ENCODE assay signal across 1 cellular context in the genomic region with DNA sequence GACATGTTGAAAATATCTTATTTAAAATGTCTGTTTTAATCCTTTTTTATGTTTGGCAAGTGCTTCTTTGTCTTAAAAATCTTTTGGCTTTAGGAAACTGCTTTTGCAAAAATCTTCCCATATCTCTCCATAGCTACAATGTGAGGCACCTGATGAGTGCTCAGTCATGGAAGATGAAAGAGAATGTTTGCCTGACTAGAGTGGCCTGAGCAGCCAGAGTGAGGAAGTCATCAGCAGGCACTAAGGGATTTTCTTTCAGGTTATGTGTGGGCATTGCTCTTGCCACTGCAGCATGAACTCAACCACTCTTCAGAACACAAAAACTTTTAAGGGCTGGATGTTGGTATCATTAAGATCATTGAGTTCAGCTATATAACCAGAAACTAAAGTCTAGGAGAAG.
TF ChIP-seq lines count a peak whose summit lies in the region.

No MANE protein-coding gene starts in this region.

TF ChIP-seq in GM12878, 131 proteins besides CTCF, POLR2A, EP300 and RAD21:
- TF ChIP-seq, protein P1, sequence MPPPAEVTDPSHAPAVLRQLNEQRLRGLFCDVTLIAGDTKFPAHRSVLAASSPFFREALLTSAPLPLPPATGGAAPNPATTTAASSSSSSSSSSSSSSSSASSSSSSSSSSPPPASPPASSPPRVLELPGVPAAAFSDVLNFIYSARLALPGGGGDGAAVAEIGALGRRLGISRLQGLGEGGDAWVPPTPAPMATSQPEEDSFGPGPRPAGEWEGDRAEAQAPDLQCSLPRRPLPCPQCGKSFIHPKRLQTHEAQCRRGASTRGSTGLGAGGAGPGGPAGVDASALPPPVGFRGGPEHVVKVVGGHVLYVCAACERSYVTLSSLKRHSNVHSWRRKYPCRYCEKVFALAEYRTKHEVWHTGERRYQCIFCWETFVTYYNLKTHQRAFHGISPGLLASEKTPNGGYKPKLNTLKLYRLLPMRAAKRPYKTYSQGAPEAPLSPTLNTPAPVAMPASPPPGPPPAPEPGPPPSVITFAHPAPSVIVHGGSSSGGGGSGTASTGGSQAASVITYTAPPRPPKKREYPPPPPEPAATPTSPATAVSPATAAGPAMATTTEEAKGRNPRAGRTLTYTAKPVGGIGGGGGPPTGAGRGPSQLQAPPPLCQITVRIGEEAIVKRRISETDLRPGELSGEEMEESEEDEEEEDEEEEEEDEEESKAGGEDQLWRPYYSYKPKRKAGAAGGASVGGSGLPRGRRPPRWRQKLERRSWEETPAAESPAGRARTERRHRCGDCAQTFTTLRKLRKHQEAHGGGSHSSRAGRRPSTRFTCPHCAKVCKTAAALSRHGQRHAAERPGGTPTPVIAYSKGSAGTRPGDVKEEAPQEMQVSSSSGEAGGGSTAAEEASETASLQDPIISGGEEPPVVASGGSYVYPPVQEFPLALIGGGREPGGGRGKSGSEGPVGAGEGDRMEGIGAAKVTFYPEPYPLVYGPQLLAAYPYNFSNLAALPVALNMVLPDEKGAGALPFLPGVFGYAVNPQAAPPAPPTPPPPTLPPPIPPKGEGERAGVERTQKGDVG (CRISPR knock-in tag; IDR thresholded peaks at IDR 0.05): no peak
- no peak for TF ChIP-seq JUND (IDR thresholded peaks at IDR 0.05; ENCODE audit: low read depth, low read length)
- TF ChIP-seq ZNF24 (IDR thresholded peaks at IDR 0.05): no peak
- no peak for TF ChIP-seq PAX5 (IDR thresholded peaks at IDR 0.05; ENCODE audit: borderline replicate concordance, low read depth, low read length)
- TF ChIP-seq RFX5 (IDR thresholded peaks at IDR 0.05; ENCODE audit: low read depth, low read length): no peak
- TF ChIP-seq PML (IDR thresholded peaks at IDR 0.05; ENCODE audit: low read length): no peak
- TF ChIP-seq POLR2AphosphoS2 (IDR thresholded peaks at IDR 0.05; ENCODE audit: low read depth, low read length): no peak
- no peak for TF ChIP-seq ZBED1 (IDR thresholded peaks at IDR 0.05; ENCODE audit: borderline replicate concordance)
- TF ChIP-seq HDGF (IDR thresholded peaks at IDR 0.05): no peak
- no peak for TF ChIP-seq NFXL1 (IDR thresholded peaks at IDR 0.05; ENCODE audit: borderline replicate concordance)
- TF ChIP-seq GATAD2B (conservative IDR thresholded peaks at IDR 0.05; ENCODE audit: low read depth): no peak
- TF ChIP-seq JUNB (IDR thresholded peaks at IDR 0.05): no peak
- TF ChIP-seq, protein P2, sequence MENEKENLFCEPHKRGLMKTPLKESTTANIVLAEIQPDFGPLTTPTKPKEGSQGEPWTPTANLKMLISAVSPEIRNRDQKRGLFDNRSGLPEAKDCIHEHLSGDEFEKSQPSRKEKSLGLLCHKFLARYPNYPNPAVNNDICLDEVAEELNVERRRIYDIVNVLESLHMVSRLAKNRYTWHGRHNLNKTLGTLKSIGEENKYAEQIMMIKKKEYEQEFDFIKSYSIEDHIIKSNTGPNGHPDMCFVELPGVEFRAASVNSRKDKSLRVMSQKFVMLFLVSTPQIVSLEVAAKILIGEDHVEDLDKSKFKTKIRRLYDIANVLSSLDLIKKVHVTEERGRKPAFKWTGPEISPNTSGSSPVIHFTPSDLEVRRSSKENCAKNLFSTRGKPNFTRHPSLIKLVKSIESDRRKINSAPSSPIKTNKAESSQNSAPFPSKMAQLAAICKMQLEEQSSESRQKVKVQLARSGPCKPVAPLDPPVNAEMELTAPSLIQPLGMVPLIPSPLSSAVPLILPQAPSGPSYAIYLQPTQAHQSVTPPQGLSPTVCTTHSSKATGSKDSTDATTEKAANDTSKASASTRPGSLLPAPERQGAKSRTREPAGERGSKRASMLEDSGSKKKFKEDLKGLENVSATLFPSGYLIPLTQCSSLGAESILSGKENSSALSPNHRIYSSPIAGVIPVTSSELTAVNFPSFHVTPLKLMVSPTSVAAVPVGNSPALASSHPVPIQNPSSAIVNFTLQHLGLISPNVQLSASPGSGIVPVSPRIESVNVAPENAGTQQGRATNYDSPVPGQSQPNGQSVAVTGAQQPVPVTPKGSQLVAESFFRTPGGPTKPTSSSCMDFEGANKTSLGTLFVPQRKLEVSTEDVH (IDR thresholded peaks at IDR 0.05; ENCODE audit: low read depth, partially characterized antibody): no peak
- no peak for TF ChIP-seq TARDBP (IDR thresholded peaks at IDR 0.05; ENCODE audit: borderline replicate concordance)
- no peak for TF ChIP-seq BACH1 (IDR thresholded peaks at IDR 0.05; ENCODE audit: borderline replicate concordance)
- TF ChIP-seq SMC3 (IDR thresholded peaks at IDR 0.05; ENCODE audit: borderline replicate concordance, low read length): no peak
- TF ChIP-seq CEBPB (IDR thresholded peaks at IDR 0.05; ENCODE audit: borderline replicate concordance in 1 of 2, low read depth in 2 of 2, low read length in 2 of 2): no peak
- TF ChIP-seq RBBP5 (conservative IDR thresholded peaks at IDR 0.05): no peak
- TF ChIP-seq, protein P3, sequence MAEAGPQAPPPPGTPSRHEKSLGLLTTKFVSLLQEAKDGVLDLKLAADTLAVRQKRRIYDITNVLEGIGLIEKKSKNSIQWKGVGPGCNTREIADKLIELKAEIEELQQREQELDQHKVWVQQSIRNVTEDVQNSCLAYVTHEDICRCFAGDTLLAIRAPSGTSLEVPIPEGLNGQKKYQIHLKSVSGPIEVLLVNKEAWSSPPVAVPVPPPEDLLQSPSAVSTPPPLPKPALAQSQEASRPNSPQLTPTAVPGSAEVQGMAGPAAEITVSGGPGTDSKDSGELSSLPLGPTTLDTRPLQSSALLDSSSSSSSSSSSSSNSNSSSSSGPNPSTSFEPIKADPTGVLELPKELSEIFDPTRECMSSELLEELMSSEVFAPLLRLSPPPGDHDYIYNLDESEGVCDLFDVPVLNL (IDR thresholded peaks at IDR 0.05; ENCODE audit: low read depth, low read length): no peak
- no peak for TF ChIP-seq CREM (IDR thresholded peaks at IDR 0.05; ENCODE audit: low read depth)
